In the genomic region with DNA sequence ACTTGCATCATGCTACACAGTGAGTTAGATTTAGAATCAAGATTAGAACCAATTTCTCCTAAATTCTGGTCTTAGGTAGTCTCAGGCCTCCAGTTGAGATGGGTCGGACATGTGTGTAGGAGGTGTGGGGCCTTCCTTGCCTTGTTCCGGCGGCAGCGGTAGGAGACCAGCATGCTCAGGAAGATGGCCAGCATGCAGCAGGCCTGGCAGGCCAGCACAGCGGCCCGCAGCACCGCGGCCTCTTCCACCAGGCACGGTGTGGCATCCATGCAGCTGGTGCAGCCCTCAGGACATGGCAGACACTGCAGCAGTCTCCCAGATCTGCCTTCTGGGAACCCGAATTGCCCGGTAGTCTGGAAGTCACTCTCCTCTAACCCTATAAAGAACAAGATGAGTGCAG, we compare ENCODE assay signal across 37 cellular contexts. TPM values are rescaled to one million over a fixed set of nuclear protein-coding genes. Genes with fewer than 3 reads are reported as not detected.
"Had no signal": no experiment of that assay in that cellular context is flagged by ENCODE, and none has a peak within 500 bp of the region (broad histone marks: within the 10 kb centered on the region; RNA-seq: fewer than 3 reads in every experiment).

No MANE protein-coding gene starts in this region.

- H3K27ac ChIP-seq: ascending aorta, cardiac muscle cell, VCaP had no signal

- H3K9me3 ChIP-seq: ascending aorta had no signal

- ATAC-seq: activated CD8-positive, alpha-beta T cell treated with anti-CD3 and anti-CD28 coated beads for 36 hours; activated naive CD8-positive, alpha-beta T cell treated with anti-CD3 and anti-CD28 coated beads, Interleukin-2, amount 50 U/mL, for 24 hours; activated T-cell treated with anti-CD3 and anti-CD28 coated beads, Interleukin-2, amount 50 U/mL, for 4 hours; activated T-cell treated with anti-CD3 and anti-CD28 coated beads, Interleukin-2, amount 50 U/mL, for 72 hours; activated T-helper 17 cell treated with anti-CD3 and anti-CD28 coated beads, Interleukin-2, amount 50 U/mL, for 72 hours had no signal

- H3K27me3 ChIP-seq: ascending aorta, cardiac muscle cell had no signal

- H3K4me3 ChIP-seq: ascending aorta, cardiac muscle cell had no signal

- FAIRE-seq: bronchial epithelial cell, TTC549 had no signal

- H3K36me3 Mint-ChIP-seq: activated CD4-positive, alpha-beta memory T cell treated with anti-CD3 and anti-CD28 coated beads for 36 hours; activated naive CD8-positive, alpha-beta T cell; activated naive CD8-positive, alpha-beta T cell treated with anti-CD3 and anti-CD28 coated beads, Interleukin-2, amount 10 ng/mL, durations not matched to agents 7 days and 5 days; brain had no signal

- H3K36me3 ChIP-seq: ascending aorta, cardiac muscle cell had no signal

- H3K9me3 Mint-ChIP-seq: activated B cell treated with CpG ODN at 0.5 μM for 24 hours; activated CD4-positive, alpha-beta memory T cell treated with anti-CD3 and anti-CD28 coated beads for 36 hours; activated CD4-positive, alpha-beta T cell treated with anti-CD3 and anti-CD28 coated beads, Interleukin-2, amount 10 ng/mL, durations not matched to agents 24 days and 14 days; activated CD8-positive, alpha-beta T cell treated with anti-CD3 and anti-CD28 coated beads for 36 hours; activated naive CD4-positive, alpha-beta T cell treated with anti-CD3 and anti-CD28 coated beads for 36 hours; activated naive CD8-positive, alpha-beta T cell treated with anti-CD3 and anti-CD28 coated beads, Interleukin-2, amount 10 ng/mL, durations not matched to agents 7 days and 5 days; activated naive CD8-positive, alpha-beta T cell treated with anti-CD3 and anti-CD28 coated beads, Interleukin-2, amount 50 U/mL, for 24 hours; activated T-cell treated with anti-CD3 and anti-CD28 coated beads, Interleukin-2, amount 50 U/mL, for 4 hours; activated T-cell treated with anti-CD3 and anti-CD28 coated beads, Interleukin-2, amount 50 U/mL, for 72 hours; activated T-helper 1 cell treated with anti-CD3 and anti-CD28 coated beads, Interleukin-12 subunit alpha, Interleukin-12 subunit beta, Interleukin-2, Interleukin-4 antibody, amounts not matched to agents 30 ng/mL and 10 ng/mL and 1 ng/mL, durations not matched to agents 14 hours and 24 hours and 36 hours; activated T-helper 17 cell treated with anti-CD3 and anti-CD28 coated beads, Interleukin-2, amount 50 U/mL, for 72 hours; brain; central memory CD8-positive, alpha-beta T cell; T-helper 1 cell treated with Interleukin-12 subunit alpha and Interleukin-12 subunit beta and Interleukin-4 antibody, amounts not matched to agents 30 μg/mL and 1 μg/mL, for 36 hours; T-helper 2 cell treated with Interferon-gamma antibody and Interleukin-4, amounts not matched to agents 5 μg/mL and 100 μg/mL, for 36 hours had no signal

- DNase-seq: activated B cell treated with CpG ODN at 0.5 μM for 24 hours; activated CD4-positive, alpha-beta memory T cell treated with anti-CD3 and anti-CD28 coated beads for 36 hours; activated CD4-positive, alpha-beta T cell treated with anti-CD3 and anti-CD28 coated beads for 4 hours; activated CD4-positive, alpha-beta T cell treated with anti-CD3 and anti-CD28 coated beads, Interleukin-2, amount 10 ng/mL, durations not matched to agents 24 days and 14 days; activated CD4-positive, alpha-beta T cell treated with anti-CD3 and anti-CD28 coated beads, Interleukin-2, amount 50 U/mL, for 1 hour; activated CD4-positive, alpha-beta T cell treated with anti-CD3 and anti-CD28 coated beads, Interleukin-2, amount 50 U/mL, for 4 hours; activated CD4-positive, CD25-positive, alpha-beta regulatory T cell treated with anti-CD3 and anti-CD28 coated beads, Interleukin-2, amount 50 U/mL, for 72 hours; activated CD8-positive, alpha-beta memory T cell treated with anti-CD3 and anti-CD28 coated beads, Interleukin-2, amount 50 U/mL, for 4 hours; activated CD8-positive, alpha-beta T cell treated with anti-CD3 and anti-CD28 coated beads for 36 hours; activated gamma-delta T cell treated with Interleukin-2 at 50 U/mL for 16 hours; activated naive CD4-positive, alpha-beta T cell; activated naive CD4-positive, alpha-beta T cell treated with anti-CD3 and anti-CD28 coated beads for 36 hours; activated naive CD4-positive, alpha-beta T cell treated with anti-CD3 and anti-CD28 coated beads, Interleukin-2, amount 50 U/mL, for 16 hours; activated naive CD8-positive, alpha-beta T cell treated with anti-CD3 and anti-CD28 coated beads, Interleukin-2, amount 10 ng/mL, durations not matched to agents 7 days and 5 days; activated naive CD8-positive, alpha-beta T cell treated with anti-CD3 and anti-CD28 coated beads, Interleukin-2, amount 50 U/mL, for 24 hours; activated T-cell treated with anti-CD3 and anti-CD28 coated beads for 4 hours; activated T-cell treated with anti-CD3 and anti-CD28 coated beads, Interleukin-2, amount 50 U/mL, for 1 hour; activated T-cell treated with anti-CD3 and anti-CD28 coated beads, Interleukin-2, amount 50 U/mL, for 4 hours; activated T-cell treated with anti-CD3 and anti-CD28 coated beads, Interleukin-2, amount 50 U/mL, for 72 hours; amygdala; anterior cingulate cortex; caudate nucleus; T-helper 1 cell; T-helper 2 cell; T-helper 9 cell had no signal

- H3K27ac Mint-ChIP-seq: activated B cell treated with CpG ODN at 0.5 μM for 24 hours; activated CD4-positive, alpha-beta memory T cell treated with anti-CD3 and anti-CD28 coated beads for 36 hours; activated CD4-positive, alpha-beta T cell treated with anti-CD3 and anti-CD28 coated beads, Interleukin-2, amount 10 ng/mL, durations not matched to agents 24 days and 14 days; activated CD8-positive, alpha-beta T cell treated with anti-CD3 and anti-CD28 coated beads for 36 hours; activated naive CD4-positive, alpha-beta T cell treated with anti-CD3 and anti-CD28 coated beads for 36 hours; activated naive CD8-positive, alpha-beta T cell; activated naive CD8-positive, alpha-beta T cell treated with anti-CD3 and anti-CD28 coated beads, Interleukin-2, amount 10 ng/mL, durations not matched to agents 7 days and 5 days; activated naive CD8-positive, alpha-beta T cell treated with anti-CD3 and anti-CD28 coated beads, Interleukin-2, amount 50 U/mL, for 24 hours; activated T-cell treated with anti-CD3 and anti-CD28 coated beads, Interleukin-2, amount 50 U/mL, for 72 hours; activated T-helper 1 cell treated with anti-CD3 and anti-CD28 coated beads, Interleukin-12 subunit alpha, Interleukin-12 subunit beta, Interleukin-2, Interleukin-4 antibody, amounts not matched to agents 30 ng/mL and 10 ng/mL and 1 ng/mL, durations not matched to agents 14 hours and 24 hours and 36 hours; activated T-helper 17 cell treated with anti-CD3 and anti-CD28 coated beads, Interleukin-2, amount 50 U/mL, for 72 hours; brain; T-helper 1 cell treated with Interleukin-12 subunit alpha and Interleukin-12 subunit beta and Interleukin-4 antibody, amounts not matched to agents 30 μg/mL and 1 μg/mL, for 36 hours; T-helper 2 cell treated with Interferon-gamma antibody and Interleukin-4, amounts not matched to agents 5 μg/mL and 100 μg/mL, for 36 hours had no signal

- H3K4me1 ChIP-seq: ascending aorta had no signal

RNA-seq across cellular contexts. Expression of gene GPR179, which starts 6.9 kb away (rescaled TPM):
- total RNA-seq: activated CD4-positive, alpha-beta T cell treated with anti-CD3 and anti-CD28 coated beads, Interleukin-2, amount 10 ng/mL, durations not matched to agents 24 days and 14 days; ascending aorta had no signal
- polyA plus RNA-seq: cardiac muscle cell had no signal
